Comparison of ENCODE assay signal across 8 cellular contexts in the genomic region with DNA sequence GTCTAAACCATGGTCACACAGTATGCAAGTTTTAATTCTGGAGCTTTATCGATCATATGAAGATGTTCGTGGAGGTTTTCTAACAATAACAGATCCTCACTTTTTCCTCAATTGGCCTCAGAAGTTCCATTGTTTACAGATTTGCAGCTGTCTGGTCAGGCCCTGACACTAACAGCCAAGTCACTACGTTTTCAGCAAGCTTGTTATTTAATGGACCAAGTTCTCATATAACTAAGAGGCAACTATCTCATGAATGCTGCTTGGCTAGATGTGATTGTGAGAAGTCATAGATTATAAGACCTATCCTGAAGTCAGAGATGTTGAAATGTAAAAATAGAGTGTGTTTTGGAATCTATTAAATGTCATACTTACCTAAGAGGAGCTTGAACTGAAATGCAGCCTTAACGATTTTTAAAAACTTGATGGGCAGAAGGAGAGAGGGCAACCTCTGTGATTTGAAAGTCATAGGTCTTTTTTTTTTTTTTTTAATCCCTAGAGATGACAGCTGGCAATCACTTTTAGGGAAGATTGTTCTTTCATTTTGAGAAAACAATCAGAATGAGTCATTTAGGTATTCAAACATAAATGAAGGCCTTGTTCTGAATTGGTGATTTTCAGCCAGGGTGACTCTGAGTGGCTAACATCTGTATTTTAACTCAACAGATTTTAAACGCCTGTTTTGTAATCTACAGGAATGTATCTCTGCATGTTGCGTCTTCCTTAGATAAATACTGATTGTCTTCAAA. TPM values are rescaled to one million over a fixed set of nuclear protein-coding genes. Genes with fewer than 3 reads are reported as not detected.
DNase-seq lines count a peak whose midpoint lies in the region; ATAC-seq and TF ChIP-seq lines count a peak whose summit lies in the region.

No MANE protein-coding gene starts in this region.

- no peaks in the 10 kb centered on the region for H3K9me2 ChIP-seq in MM.1S (replicated peaks; ENCODE audit: insufficient read depth, low read length)

- DNase-seq in right cardiac atrium (no peak), Right ventricle myocardium superior (no peak), caudate nucleus (lab: John Stamatoyannopoulos, UW) (peak in 2 of 61 donors; percentile 5 to 11), MM.1S (no peak), NCI-H1092 treated with DMSO at 0.1 percent for 48 hours (lab: John Stamatoyannopoulos, UW) (no peak), NCI-H146 (lab: John Stamatoyannopoulos, UW) (no peak), NCI-H510A treated with DMSO at 0.1 percent for 48 hours (lab: John Stamatoyannopoulos, UW) (no peak)

- H3F3A ChIP-seq in MM.1S (ENCODE audit: insufficient read depth, low read length), result no peaks in the 10 kb centered on the region

- no peak for TF ChIP-seq CTCF in MM.1S (IDR thresholded peaks at IDR 0.05; ENCODE audit: low read length)

- intact Hi-C loops in right cardiac atrium (cut with DNase I) (no loop called here), Right ventricle myocardium superior (cut with DNase I) (no loop called here)

- H3K9ac ChIP-seq in MM.1S (ENCODE audit: low read length), result no peak overlapping the region

- H4K20me1 ChIP-seq in MM.1S (ENCODE audit: insufficient read depth, low read length), result no peaks in the 10 kb centered on the region

- H3K27me3 ChIP-seq in right cardiac atrium (ENCODE audit: control insufficient read depth, insufficient read depth) (no peaks in the 10 kb centered on the region), MM.1S (replicated peaks; ENCODE audit: insufficient read depth, low read length) (no peaks in the 10 kb centered on the region)

- 33% methylated on average over 6 of the region's 6 CpGs for WGBS in right cardiac atrium

- H3K4me3 ChIP-seq in right cardiac atrium (ENCODE audit: low read length), result no peak overlapping the region
- H3K4me3 ChIP-seq in MM.1S (ENCODE audit: low read length), result no peak overlapping the region

- H3K36me3 ChIP-seq in MM.1S (replicated peaks; ENCODE audit: insufficient read depth, low read length), result no peaks in the 10 kb centered on the region

- H3K79me2 ChIP-seq in MM.1S (ENCODE audit: low read length), result no peaks in the 10 kb centered on the region

- ATAC-seq in right cardiac atrium, result no peak
- no peak for ATAC-seq in Right ventricle myocardium superior (ENCODE audit: poor library complexity)
- peak; percentile 63 for ATAC-seq in HG02943 (IDR thresholded peaks at IDR 0.05; ENCODE audit: low read depth, unreplicated experiment)

- H3K4me2 ChIP-seq in MM.1S (ENCODE audit: low read depth, low read length), result no peak overlapping the region

- H3K27ac ChIP-seq in right cardiac atrium (ENCODE audit: low read length) (peak overlapping the region; percentile 48), caudate nucleus (ENCODE audit: low read depth, low read length) (peak overlapping the region; percentile 83), MM.1S (ENCODE audit: low read length) (no peak overlapping the region)

- H3K9me3 ChIP-seq in right cardiac atrium (ENCODE audit: control insufficient read depth, low read length) (no peaks in the 10 kb centered on the region), MM.1S (replicated peaks; ENCODE audit: insufficient read depth, low read length) (no peaks in the 10 kb centered on the region)

- no peak overlapping the region for H2AFZ ChIP-seq in MM.1S (ENCODE audit: low read length)

- H3K4me1 ChIP-seq in right cardiac atrium (ENCODE audit: control insufficient read depth, insufficient read depth, low read length) (peaks cover 9% of the 10 kb centered on the region), MM.1S (ENCODE audit: low read length) (no peaks in the 10 kb centered on the region)

RNA-seq across cellular contexts. Expression of a gene that starts 48.4 kb away (rescaled TPM):
- total RNA-seq in right cardiac atrium (1 to 10 TPM; 3.7 to 8.9 (median 6.2) TPM), Right ventricle myocardium superior (1.7 TPM)
- 0.84 TPM for polyA plus RNA-seq in right cardiac atrium
